27 cellular contexts compared by ENCODE assay signal in genomic region chr5:3321923-3322322, GRCh38.
"Had no signal": no experiment of that assay in that cellular context is flagged by ENCODE, and none has a peak within 500 bp of the region (broad histone marks: within the 10 kb centered on the region; RNA-seq: fewer than 3 reads in every experiment).

No MANE protein-coding gene starts in this region.

- DNase-seq: naive thymus-derived CD4-positive, alpha-beta T cell; natural killer cell; occipital lobe; ovary; psoas muscle; right cardiac atrium; right lobe of liver; stimulated activated CD4-positive, alpha-beta T cell treated with anti-CD3 and anti-CD28 coated beads, Interleukin-15, amount 100 ng/mL, for 24 hours; stimulated activated CD4-positive, alpha-beta T cell treated with anti-CD3 and anti-CD28 coated beads, Interleukin-2, amount 100 ng/mL, for 24 hours; stimulated activated CD4-positive, alpha-beta T cell treated with anti-CD3 and anti-CD28 coated beads, Interleukin-2, amount 100 ng/mL, for 48 hours; stimulated activated CD4-positive, alpha-beta T cell treated with anti-CD3 and anti-CD28 coated beads, Interleukin-4, amount 100 ng/mL, for 24 hours; stimulated activated naive B cell treated with anti-CD40 and anti-IgM and Interleukin-4, amounts not matched to agents 10 μg/mL and 1 μg/mL and 100 μg/mL, for 72 hours; stimulated activated naive CD4-positive, alpha-beta T cell treated with Interleukin-2 at 50 U/mL for 16 hours; stomach; thyroid gland; trophoblast cell; upper lobe of left lung had no signal

- H3K4me1 ChIP-seq: parathyroid adenoma, psoas muscle, right lobe of liver, stomach, thyroid gland, tibial nerve, upper lobe of left lung had no signal

- H3K36me3 ChIP-seq: ovary, right lobe of liver, stomach, thoracic aorta, thyroid gland, tibial nerve, upper lobe of left lung, vagina had no signal

- H3K9me3 ChIP-seq: ovary, psoas muscle, right lobe of liver, stomach, thoracic aorta, thyroid gland, tibial nerve, upper lobe of left lung, vagina had no signal

- H3K27me3 ChIP-seq: ovary, right lobe of liver, thyroid gland, tibial nerve, upper lobe of left lung, vagina had no signal

- H3K4me3 Mint-ChIP-seq: naive thymus-derived CD4-positive, alpha-beta T cell; natural killer cell; nephron; stimulated activated effector memory CD8-positive, alpha-beta T cell treated with anti-CD3 and anti-CD28 coated beads, Interleukin-12 subunit alpha, Interleukin-12 subunit beta, amount 100 ng/mL, for 72 hours; stimulated activated naive B cell treated with anti-CD40 and anti-IgM and Interleukin-4, amounts not matched to agents 10 μg/mL and 1 μg/mL and 100 μg/mL, for 72 hours; stimulated activated naive CD8-positive, alpha-beta T cell treated with anti-CD3 and anti-CD28 coated beads, Interleukin-15, Interleukin-2, amounts not matched to agents 100 ng/mL and 50 ng/mL, for 24 hours had no signal

- H3K9me3 Mint-ChIP-seq: natural killer cell; nephron; stimulated activated effector memory CD8-positive, alpha-beta T cell treated with anti-CD3 and anti-CD28 coated beads, Interleukin-12 subunit alpha, Interleukin-12 subunit beta, amount 100 ng/mL, for 72 hours had no signal

- H2AFZ ChIP-seq: parathyroid adenoma had no signal

- H3K27ac Mint-ChIP-seq: naive thymus-derived CD4-positive, alpha-beta T cell; natural killer cell; nephron; progenitor cell of endocrine pancreas; stimulated activated effector memory CD8-positive, alpha-beta T cell treated with anti-CD3 and anti-CD28 coated beads, Interleukin-12 subunit alpha, Interleukin-12 subunit beta, amount 100 ng/mL, for 72 hours; stimulated activated naive B cell treated with anti-CD40 and anti-IgM and Interleukin-4, amounts not matched to agents 10 μg/mL and 1 μg/mL and 100 μg/mL, for 72 hours; stimulated activated naive CD8-positive, alpha-beta T cell treated with anti-CD3 and anti-CD28 coated beads, Interleukin-15, Interleukin-2, amounts not matched to agents 100 ng/mL and 50 ng/mL, for 24 hours had no signal

- H3K9ac ChIP-seq: parathyroid adenoma had no signal

- H3K4me3 ChIP-seq: ovary, psoas muscle, right lobe of liver, skin epidermis, smooth muscle cell, stomach, thoracic aorta, thyroid gland, tibial nerve, upper lobe of left lung, vagina had no signal

- H3K36me3 Mint-ChIP-seq: naive thymus-derived CD4-positive, alpha-beta T cell; natural killer cell; stimulated activated effector memory CD8-positive, alpha-beta T cell treated with anti-CD3 and anti-CD28 coated beads, Interleukin-12 subunit alpha, Interleukin-12 subunit beta, amount 100 ng/mL, for 72 hours; stimulated activated naive B cell treated with anti-CD40 and anti-IgM and Interleukin-4, amounts not matched to agents 10 μg/mL and 1 μg/mL and 100 μg/mL, for 72 hours had no signal

- H3K27ac ChIP-seq: ovary, parathyroid adenoma, psoas muscle, right lobe of liver, skin epidermis, stomach, thoracic aorta, thyroid gland, tibial nerve, upper lobe of left lung, vagina had no signal

- H3K4me2 ChIP-seq: smooth muscle cell had no signal

- H3K4me1 Mint-ChIP-seq: naive thymus-derived CD4-positive, alpha-beta T cell; natural killer cell; stimulated activated effector memory CD8-positive, alpha-beta T cell treated with anti-CD3 and anti-CD28 coated beads, Interleukin-12 subunit alpha, Interleukin-12 subunit beta, amount 100 ng/mL, for 72 hours; stimulated activated naive B cell treated with anti-CD40 and anti-IgM and Interleukin-4, amounts not matched to agents 10 μg/mL and 1 μg/mL and 100 μg/mL, for 72 hours had no signal

- ATAC-seq: psoas muscle; right cardiac atrium; right lobe of liver; stimulated activated effector memory CD8-positive, alpha-beta T cell treated with anti-CD3 and anti-CD28 coated beads, Interleukin-12 subunit alpha, Interleukin-12 subunit beta, amount 100 ng/mL, for 72 hours; stimulated activated naive B cell treated with anti-CD40 and anti-IgM and Interleukin-4, amounts not matched to agents 10 μg/mL and 1 μg/mL and 100 μg/mL, for 72 hours had no signal

- H3K27me3 Mint-ChIP-seq: naive thymus-derived CD4-positive, alpha-beta T cell; stimulated activated naive B cell treated with anti-CD40 and anti-IgM and Interleukin-4, amounts not matched to agents 10 μg/mL and 1 μg/mL and 100 μg/mL, for 72 hours; stimulated activated naive CD8-positive, alpha-beta T cell treated with anti-CD3 and anti-CD28 coated beads, Interleukin-15, Interleukin-2, amounts not matched to agents 100 ng/mL and 50 ng/mL, for 24 hours had no signal

- H3K79me2 ChIP-seq: parathyroid adenoma had no signal
